Comparison of ENCODE assay signal across 18 cellular contexts in genomic region chrX:96791559-96791958, GRCh38.
A peak's percentile ranks its signal among the peaks of the same experiment; 100 is the strongest.
DNase-seq lines count a peak whose midpoint lies in the region; ATAC-seq and TF ChIP-seq lines count a peak whose summit lies in the region.
"Had no signal": no experiment of that assay in that cellular context is flagged by ENCODE, and none has a peak within 500 bp of the region (broad histone marks: within the 10 kb centered on the region; RNA-seq: fewer than 3 reads in every experiment).

No MANE protein-coding gene starts in this region.

- H3K4ac ChIP-seq in IMR-90 (ENCODE audit: low read depth, low read length): no peak overlapping the region

- H3K56ac ChIP-seq in IMR-90 (ENCODE audit: extremely low read depth, insufficient read depth, low read length): no peak overlapping the region

- H3K27me3 Mint-ChIP-seq in endothelial cell (ENCODE audit: unreplicated experiment): no peaks in the 10 kb centered on the region

- TF ChIP-seq RAD21 in IMR-90 (IDR thresholded peaks at IDR 0.05; ENCODE audit: low read length): no peak

- peak; percentile 14 for DNase-seq in AG09309 (ENCODE audit: low read depth)
- DNase-seq in IMR-90: peak; percentile 16
- peak; percentile 6 for DNase-seq in fibroblast of gingiva (ENCODE audit: low read depth)
- DNase-seq in mucosa of descending colon: no peak
- DNase-seq in stimulated activated CD4-positive, alpha-beta T cell treated with anti-CD3 and anti-CD28 coated beads, Interleukin-2, amount 100 ng/mL, for 48 hours: no peak
- no peak for DNase-seq in endothelial cell (ENCODE audit: low spot score)
- no peak for DNase-seq in ureter (ENCODE audit: low spot score)
- DNase-seq: activated CD4-positive, CD25-positive, alpha-beta regulatory T cell treated with anti-CD3 and anti-CD28 coated beads, Interleukin-2, amount 50 U/mL, for 72 hours; Caco-2; islet precursor cell; MM.1S; NCI-H187; NCI-H524; OCI-M1; retina; SJCRH30 had no signal

- CTCF ChIA-PET in IMR-90 (lab: Yijun Ruan, JAX): interaction anchor here (0.6 kb wide), 1 partner anchor 1966 kb away, joined by 3 read pairs; no protein-coding TSS in a partner anchor

- no peak overlapping the region for H2BK15ac ChIP-seq in IMR-90 (ENCODE audit: low read depth, low read length)

- no peak for ATAC-seq in IMR-90 (ENCODE audit: low read depth)
- ATAC-seq in mucosa of descending colon: peak; percentile 37
- no peak for ATAC-seq in HG02852 (IDR thresholded peaks at IDR 0.05; ENCODE audit: unreplicated experiment)

- H4K8ac ChIP-seq in IMR-90 (ENCODE audit: low read depth in 2 of 2, low read length in 2 of 2): no peak overlapping the region

- H3K36me3 ChIP-seq in IMR-90 (ENCODE audit: control insufficient read depth, insufficient read depth, low read length): no peaks in the 10 kb centered on the region
- no peaks in the 10 kb centered on the region for H3K36me3 ChIP-seq in mucosa of descending colon (ENCODE audit: low read depth)
- H3K36me3 ChIP-seq: SJCRH30 had no signal

- H4K20me1 ChIP-seq in IMR-90 (ENCODE audit: insufficient read depth, low read length): no peaks in the 10 kb centered on the region

- TF ChIP-seq POLR2A in IMR-90 (IDR thresholded peaks at IDR 0.05; ENCODE audit: low read depth, low read length): no peak

- no peak overlapping the region for H3K4me3 ChIP-seq in AG09309 (ENCODE audit: control insufficient read depth, low read depth, low read length)
- no peak overlapping the region for H3K4me3 ChIP-seq in IMR-90 (ENCODE audit: insufficient read depth, low read depth, low read length)
- no peak overlapping the region for H3K4me3 ChIP-seq in mucosa of descending colon
- H3K4me3 ChIP-seq: SJCRH30 had no signal

- H3K4me3 Mint-ChIP-seq in endothelial cell (ENCODE audit: unreplicated experiment): no peak overlapping the region
- H3K4me3 Mint-ChIP-seq: mesothelial cell of epicardium had no signal

- no peak overlapping the region for H3K23ac ChIP-seq in IMR-90 (ENCODE audit: low read depth, low read length)

- TF ChIP-seq CTCF in AG09309 (IDR thresholded peaks at IDR 0.05; ENCODE audit: control insufficient read depth, insufficient read depth, low read depth, low read length, missing control alignments) (no peak), IMR-90 (conservative IDR thresholded peaks at IDR 0.05; ENCODE audit: low read depth, low read length) (no peak), mucosa of descending colon (IDR thresholded peaks at IDR 0.05) (no peak), endothelial cell (IDR thresholded peaks at IDR 0.05; ENCODE audit: unreplicated experiment) (no peak)

- H2AFZ ChIP-seq in IMR-90 (replicated peaks; ENCODE audit: low read length, poor library complexity): no peak overlapping the region

- H3K4me1 Mint-ChIP-seq in endothelial cell (ENCODE audit: unreplicated experiment): no peaks in the 10 kb centered on the region
- H3K4me1 Mint-ChIP-seq: mesothelial cell of epicardium had no signal

- no peak overlapping the region for H2BK20ac ChIP-seq in IMR-90 (ENCODE audit: low read depth, low read length)

- H3K9me1 ChIP-seq in IMR-90 (ENCODE audit: insufficient read depth, low read length): no peaks in the 10 kb centered on the region

- H4K91ac ChIP-seq in IMR-90 (ENCODE audit: insufficient read depth, low read depth, low read length): no peak overlapping the region

- H3K36me3 Mint-ChIP-seq in endothelial cell (ENCODE audit: low read depth, unreplicated experiment): no peaks in the 10 kb centered on the region
- H3K36me3 Mint-ChIP-seq: mesothelial cell of epicardium had no signal

- in situ Hi-C loops in IMR-90 (cut with MboI; ENCODE audit: low sequenced_read_pairs): no loop called here

- BruUV-seq in IMR-90 (replicated peaks; lab: Mats Ljungman, UMichigan): no TSS peak

- H3K4me2 ChIP-seq in IMR-90 (ENCODE audit: low read depth, low read length): no peak overlapping the region

- no peak overlapping the region for H2AK5ac ChIP-seq in IMR-90 (ENCODE audit: low read depth, low read length)

- intact Hi-C loops in IMR-90 (cut with micrococcal nuclease) (no loop called here), mucosa of descending colon (cut with DNase I, micrococcal nuclease) (no loop called here)

- POLR2A ChIA-PET in IMR-90 (lab: Charles Lee; ENCODE audit: unreplicated experiment): no interaction called here

- WGBS in IMR-90 (ENCODE audit: extremely low coverage in 2 of 2, insufficient read length in 1 of 2), 2 experiments: no CpG with 5 or more reads among the region's 4 CpGs

- H3K18ac ChIP-seq in IMR-90 (ENCODE audit: low read depth, low read length): no peak overlapping the region

- H3K27ac ChIP-seq in IMR-90 (ENCODE audit: insufficient read depth, low read length): no peak overlapping the region
- H3K27ac ChIP-seq: SJCRH30 had no signal

- H3K9me3 Mint-ChIP-seq in endothelial cell (ENCODE audit: unreplicated experiment): no peaks in the 10 kb centered on the region
- H3K9me3 Mint-ChIP-seq: mesothelial cell of epicardium had no signal

- H3K27me3 ChIP-seq in IMR-90 (ENCODE audit: control insufficient read depth, insufficient read depth, low read length): no peaks in the 10 kb centered on the region
- H3K27me3 ChIP-seq: SJCRH30 had no signal

- H2BK5ac ChIP-seq in IMR-90 (ENCODE audit: low read depth, low read length, poor library complexity, severe bottlenecking): no peak overlapping the region

- H4K5ac ChIP-seq in IMR-90 (ENCODE audit: low read depth, low read length): no peak overlapping the region

- H2AK9ac ChIP-seq in IMR-90 (replicated peaks; ENCODE audit: low read depth, low read length, poor library complexity): no peak overlapping the region

- dilution Hi-C loops in IMR-90 (cut with HindIII; ENCODE audit: low sequenced_read_pairs, unreplicated experiment): no loop called here

- no peak overlapping the region for H3K27ac Mint-ChIP-seq in endothelial cell (ENCODE audit: unreplicated experiment)
- H3K27ac Mint-ChIP-seq: mesothelial cell of epicardium had no signal

- H3K4me1 ChIP-seq in IMR-90 (ENCODE audit: control insufficient read depth, insufficient read depth, low read length): no peaks in the 10 kb centered on the region
- H3K4me1 ChIP-seq in mucosa of descending colon (ENCODE audit: low read depth): no peaks in the 10 kb centered on the region
- H3K4me1 ChIP-seq: Caco-2, SJCRH30 had no signal

- no peaks in the 10 kb centered on the region for H3K9me3 ChIP-seq in IMR-90 (ENCODE audit: control insufficient read depth, insufficient read depth, low read length)
- H3K9me3 ChIP-seq in mucosa of descending colon: no peaks in the 10 kb centered on the region
- H3K9me3 ChIP-seq: Caco-2, SJCRH30 had no signal

- peaks cover 3 to 5% of the 10 kb centered on the region in 2 experiments; a peak in 2 of 4 replicates for H3K79me1 ChIP-seq in IMR-90 (ENCODE audit: low read depth in 1 of 2, low read length in 2 of 2)

- H2BK120ac ChIP-seq in IMR-90 (ENCODE audit: low read depth, low read length): no peak overlapping the region

- no peak overlapping the region for H3K14ac ChIP-seq in IMR-90 (replicated peaks; ENCODE audit: low read depth, low read length)

- H3K9ac ChIP-seq in IMR-90 (ENCODE audit: low read depth, low read length): no peak overlapping the region

TF ChIP-seq in IMR-90, 13 proteins besides CTCF, POLR2A, EP300 and RAD21:
- TF ChIP-seq RFX5 (IDR thresholded peaks at IDR 0.05; ENCODE audit: low read depth, low read length): no peak
- TF ChIP-seq USF2 (IDR thresholded peaks at IDR 0.05; ENCODE audit: low read depth, low read length): no peak
- no peak for TF ChIP-seq BHLHE40 (IDR thresholded peaks at IDR 0.05; ENCODE audit: low read depth, low read length)
- TF ChIP-seq FOS (IDR thresholded peaks at IDR 0.05; ENCODE audit: low read depth, low read length): no peak
- no peak for TF ChIP-seq CEBPB (IDR thresholded peaks at IDR 0.05; ENCODE audit: low read depth, low read length)
- TF ChIP-seq NFE2L2 (IDR thresholded peaks at IDR 0.05; ENCODE audit: low read depth, low read length): no peak
- TF ChIP-seq SMC3 (IDR thresholded peaks at IDR 0.05; ENCODE audit: low read depth, low read length): no peak
- TF ChIP-seq ELK1 (IDR thresholded peaks at IDR 0.05; ENCODE audit: borderline replicate concordance, low read depth, low read length): no peak
- TF ChIP-seq CHD1 (IDR thresholded peaks at IDR 0.05; ENCODE audit: low read depth, low read length): no peak
- no peak for TF ChIP-seq RCOR1 (IDR thresholded peaks at IDR 0.05; ENCODE audit: insufficient replicate concordance, low read length)
- TF ChIP-seq MXI1 (IDR thresholded peaks at IDR 0.05; ENCODE audit: borderline replicate concordance, low read depth, low read length): no peak
- TF ChIP-seq MAFK (IDR thresholded peaks at IDR 0.05; ENCODE audit: low read depth, low read length): no peak

Comparison
In these comparisons a context has a peak if more than half of its experiments do, and no peak if none do; other contexts are left out.
1. DNase-seq: peak in AG09309 (single experiment), IMR-90 (single experiment) and fibroblast of gingiva (single experiment); none in mucosa of descending colon (0 of 3), stimulated activated CD4-positive, alpha-beta T cell treated with anti-CD3 and anti-CD28 coated beads, Interleukin-2, amount 100 ng/mL, for 48 hours (0 of 2), endothelial cell (single experiment) and ureter (single experiment).